15 cellular contexts compared by ENCODE assay signal in genomic region chr1:118325545-118326225, GRCh38.
"Had no signal": no experiment of that assay in that cellular context is flagged by ENCODE, and none has a peak within 500 bp of the region (broad histone marks: within the 10 kb centered on the region; RNA-seq: fewer than 3 reads in every experiment).

No MANE protein-coding gene starts in this region.

- H3K79me2 ChIP-seq: hepatocyte had no signal

- H3K27ac ChIP-seq: hepatocyte, lower lobe of right lung, WERI-Rb-1 had no signal

- H2AFZ ChIP-seq: hepatocyte had no signal

- FAIRE-seq: islet of Langerhans had no signal

- H3K4me1 Mint-ChIP-seq: natural killer cell; stimulated activated naive CD8-positive, alpha-beta T cell treated with anti-CD3 and anti-CD28 coated beads, Interleukin-15, amount 100 ng/mL, for 72 hours had no signal

- ATAC-seq: esophagus mucosa; lower lobe of right lung; natural killer cell; stimulated activated naive CD8-positive, alpha-beta T cell treated with anti-CD3 and anti-CD28 coated beads, Interleukin-15, amount 100 ng/mL, for 72 hours had no signal

- H3K4me3 ChIP-seq: hepatocyte, lower lobe of right lung had no signal

- H3K27me3 ChIP-seq: hepatocyte had no signal

- H3K4me3 Mint-ChIP-seq: activated naive CD8-positive, alpha-beta T cell; brain; natural killer cell; stimulated activated naive CD8-positive, alpha-beta T cell treated with anti-CD3 and anti-CD28 coated beads, Interleukin-15, amount 100 ng/mL, for 72 hours had no signal

- H3K27me3 Mint-ChIP-seq: activated naive CD8-positive, alpha-beta T cell; stimulated activated naive CD8-positive, alpha-beta T cell treated with anti-CD3 and anti-CD28 coated beads, Interleukin-15, amount 100 ng/mL, for 72 hours had no signal

- H3K36me3 Mint-ChIP-seq: activated naive CD8-positive, alpha-beta T cell; brain; natural killer cell had no signal

- DNase-seq: activated CD4-positive, alpha-beta T cell treated with anti-CD3 and anti-CD28 coated beads, Interleukin-2, amount 50 U/mL, for 48 hours; activated gamma-delta T cell treated with Interleukin-2 at 50 U/mL for 16 hours; cerebellar nuclear complex; effector CD4-positive, alpha-beta T cell; lower lobe of right lung; natural killer cell; retina; stimulated activated naive CD8-positive, alpha-beta T cell treated with anti-CD3 and anti-CD28 coated beads, Interleukin-15, amount 100 ng/mL, for 72 hours; T-helper 2 cell; WERI-Rb-1 had no signal

- H3K4me1 ChIP-seq: lower lobe of right lung had no signal

- H3K27ac Mint-ChIP-seq: activated naive CD8-positive, alpha-beta T cell; brain; natural killer cell; stimulated activated naive CD8-positive, alpha-beta T cell treated with anti-CD3 and anti-CD28 coated beads, Interleukin-15, amount 100 ng/mL, for 72 hours had no signal

- H3K36me3 ChIP-seq: lower lobe of right lung, WERI-Rb-1 had no signal

- H3K4me2 ChIP-seq: hepatocyte had no signal

- H3K9me3 ChIP-seq: lower lobe of right lung had no signal
